In the genomic region with DNA sequence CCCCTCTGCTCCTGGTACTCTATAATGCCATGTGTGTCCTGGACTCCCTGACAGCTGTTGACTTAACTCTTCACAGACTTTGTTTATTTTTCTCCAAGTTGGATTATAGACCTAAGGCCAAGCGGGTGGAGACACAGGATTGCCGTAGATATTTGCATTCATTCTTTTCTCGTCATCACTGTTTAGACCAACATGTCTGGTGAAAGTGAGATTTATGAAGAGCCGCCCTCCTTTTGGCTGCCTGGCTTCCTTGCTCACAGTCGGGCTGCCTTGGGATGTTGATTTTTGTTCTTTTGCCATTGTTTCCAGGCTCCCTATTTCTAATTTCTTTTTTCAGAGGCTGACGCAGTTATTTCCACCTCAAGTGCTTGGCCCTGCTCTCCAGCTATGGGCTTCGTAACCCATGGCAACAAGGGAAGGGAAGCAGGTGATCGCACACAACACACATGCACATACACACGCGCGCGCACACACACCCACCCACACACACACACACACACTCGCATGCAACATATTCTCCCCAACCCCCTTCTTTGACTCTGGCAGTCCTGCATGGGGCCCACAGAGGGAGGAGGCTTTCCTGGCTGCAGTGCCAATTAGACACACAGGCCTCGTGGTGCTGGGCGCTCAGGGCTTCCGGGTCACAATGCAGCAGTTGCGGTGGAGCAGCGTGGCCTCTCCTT, we compare ENCODE assay signal across 16 cellular contexts.
DNase-seq lines count a peak whose midpoint lies in the region; ATAC-seq, FAIRE-seq and TF ChIP-seq lines count a peak whose summit lies in the region.
"Had no signal": no experiment of that assay in that cellular context is flagged by ENCODE, and none has a peak within 500 bp of the region (broad histone marks: within the 10 kb centered on the region; RNA-seq: fewer than 3 reads in every experiment).

No MANE protein-coding gene starts in this region.

- H3K4me3 ChIP-seq in GM23248 (no peak overlapping the region), H1 (ENCODE audit: extremely low read depth in 1 of 4, insufficient read depth in 2 of 4, low read depth in 3 of 4, low read length in 4 of 4) (no peak overlapping the region), trophoblast cell (ENCODE audit: low read depth, low read length) (peak overlapping the region; percentile 47), Caco-2 (ENCODE audit: low read depth, low read length) (no peak overlapping the region), ascending aorta (no peak overlapping the region)
- H3K4me3 ChIP-seq: dorsolateral prefrontal cortex, pancreas had no signal

- H2BK120ac ChIP-seq in H1 (replicated peaks; ENCODE audit: low read depth, low read length), result no peak overlapping the region
- H2BK120ac ChIP-seq in trophoblast cell (ENCODE audit: insufficient read depth, low read length, poor library complexity), result no peak overlapping the region

- peaks cover 12% of the 10 kb centered on the region for H3K27me3 Mint-ChIP-seq in Caco-2 (ENCODE audit: insufficient read depth, unreplicated experiment)

- H2AK5ac ChIP-seq in H1 (ENCODE audit: low read depth, low read length), result no peak overlapping the region
- no peak overlapping the region for H2AK5ac ChIP-seq in trophoblast cell (ENCODE audit: low read length)

- no peaks in the 10 kb centered on the region for H3K36me3 Mint-ChIP-seq in Caco-2 (ENCODE audit: insufficient read depth, unreplicated experiment)
- H3K36me3 Mint-ChIP-seq: stimulated activated naive B cell treated with anti-CD40 and anti-IgM and Interleukin-4, amounts not matched to agents 10 μg/mL and 1 μg/mL and 100 μg/mL, for 72 hours had no signal

- H3K14ac ChIP-seq in H1 (ENCODE audit: insufficient read length), result no peak overlapping the region
- H3K14ac ChIP-seq in trophoblast cell (ENCODE audit: low read length), result no peak overlapping the region

- no TSS peak for BruUV-seq in Caco-2 (replicated peaks; lab: Mats Ljungman, UMichigan)

- H3K4ac ChIP-seq in H1 (replicated peaks; ENCODE audit: insufficient read length, low read depth, low read length) (no peak overlapping the region), trophoblast cell (ENCODE audit: low read depth, low read length) (no peak overlapping the region)

- TF ChIP-seq RAD21 in H1 (IDR thresholded peaks at IDR 0.05 in 1 of 2, conservative IDR thresholded peaks at IDR 0.05 in 1 of 2; ENCODE audit: low read depth in 2 of 2, low read length in 2 of 2), result no peak

- H3K27ac ChIP-seq in GM23248 (peak overlapping the region; percentile 50; the same call in 1 of the 2 replicates), H1 (ENCODE audit: low read depth, low read length) (no peak overlapping the region), trophoblast cell (ENCODE audit: low read depth, low read length) (no peak overlapping the region), ascending aorta (no peak overlapping the region)
- H3K27ac ChIP-seq: dorsolateral prefrontal cortex, pancreas had no signal

- H3K4me1 Mint-ChIP-seq in Caco-2 (ENCODE audit: low read depth, unreplicated experiment), result peaks cover 5% of the 10 kb centered on the region
- H3K4me1 Mint-ChIP-seq: activated naive CD8-positive, alpha-beta T cell treated with anti-CD3 and anti-CD28 coated beads, Interleukin-2, amount 50 U/mL, for 24 hours; stimulated activated naive B cell treated with anti-CD40 and anti-IgM and Interleukin-4, amounts not matched to agents 10 μg/mL and 1 μg/mL and 100 μg/mL, for 72 hours had no signal

- H3K4me2 ChIP-seq in GM23248 (ENCODE audit: unreplicated experiment) (no peak overlapping the region), H1 (ENCODE audit: insufficient read depth in 1 of 2, low read depth in 2 of 2, low read length in 2 of 2) (no peak overlapping the region), trophoblast cell (ENCODE audit: low read length) (no peak overlapping the region)

- H4K91ac ChIP-seq in H1 (replicated peaks; ENCODE audit: insufficient read length, low read length) (no peak overlapping the region), trophoblast cell (ENCODE audit: low read depth, low read length) (no peak overlapping the region)

- H4K20me1 ChIP-seq in GM23248 (ENCODE audit: insufficient read depth) (no peaks in the 10 kb centered on the region), H1 (replicated peaks in 1 of 2; ENCODE audit: control insufficient read depth in 1 of 2, insufficient read depth in 2 of 2, low read length in 2 of 2) (no peaks in the 10 kb centered on the region)

- WGBS in GM23248 (ENCODE audit: low coverage in 1 of 2, low lambda C conversion rate in 2 of 2, missing lambda C conversion rate in 2 of 2), 2 experiments, result 86 to 89% methylated on average over 12 to 18 of the region's 18 CpGs
- 95% methylated on average over 18 of the region's 18 CpGs; no CpG with 5 or more reads in 1 of the 2 experiments for WGBS in H1 (ENCODE audit: extremely low coverage in 1 of 2, insufficient coverage in 1 of 2, insufficient read length in 1 of 2, insufficient replicate concordance in 2 of 2, low coverage in 1 of 2, low lambda C conversion rate in 2 of 2, missing lambda C conversion rate in 1 of 2), 2 experiments
- WGBS in trophoblast cell (ENCODE audit: extremely low coverage, insufficient coverage, insufficient read length), result no CpG with 5 or more reads among the region's 18 CpGs

- H3K4me1 ChIP-seq in GM23248 (ENCODE audit: insufficient read depth) (peaks cover 55% of the 10 kb centered on the region), H1 (replicated peaks in 1 of 4; ENCODE audit: control insufficient read depth in 3 of 4, insufficient read depth in 4 of 4, low read length in 3 of 4) (no peaks in the 10 kb centered on the region; a peak in 1 of 7 replicates), trophoblast cell (ENCODE audit: control insufficient read depth in 1 of 2, insufficient read depth in 2 of 2, low read length in 2 of 2) (no peaks in the 10 kb centered on the region), Caco-2 (no peaks in the 10 kb centered on the region), ascending aorta (no peaks in the 10 kb centered on the region)
- H3K4me1 ChIP-seq: pancreas had no signal

- TF ChIP-seq POLR2A in H1 (IDR thresholded peaks at IDR 0.05; ENCODE audit: control extremely low read depth in 1 of 2, low read depth in 2 of 2, low read length in 2 of 2), result no peak

- H3K79me2 ChIP-seq in GM23248 (ENCODE audit: insufficient read depth) (no peaks in the 10 kb centered on the region), H1 (ENCODE audit: control insufficient read depth in 1 of 2, insufficient read depth in 2 of 2, low read length in 2 of 2) (no peaks in the 10 kb centered on the region), trophoblast cell (ENCODE audit: control insufficient read depth, insufficient read depth, low read length, poor library complexity) (no peaks in the 10 kb centered on the region)

- H3K27ac Mint-ChIP-seq in Caco-2 (ENCODE audit: unreplicated experiment), result no peak overlapping the region
- H3K27ac Mint-ChIP-seq: activated naive CD8-positive, alpha-beta T cell treated with anti-CD3 and anti-CD28 coated beads, Interleukin-2, amount 50 U/mL, for 24 hours; stimulated activated naive B cell treated with anti-CD40 and anti-IgM and Interleukin-4, amounts not matched to agents 10 μg/mL and 1 μg/mL and 100 μg/mL, for 72 hours had no signal

- H3K79me1 ChIP-seq in H1 (ENCODE audit: low read depth, low read length), result no peaks in the 10 kb centered on the region
- no peaks in the 10 kb centered on the region for H3K79me1 ChIP-seq in trophoblast cell (ENCODE audit: low read length)

- H3K23me2 ChIP-seq in H1 (ENCODE audit: low read depth, low read length), result no peaks in the 10 kb centered on the region; the same call in 1 of the 2 replicates

- H4K12ac ChIP-seq in trophoblast cell (ENCODE audit: low read depth, low read length), result no peak overlapping the region

- H3K4me3 Mint-ChIP-seq in Caco-2 (ENCODE audit: unreplicated experiment), result no peak overlapping the region
- H3K4me3 Mint-ChIP-seq: activated naive CD8-positive, alpha-beta T cell treated with anti-CD3 and anti-CD28 coated beads, Interleukin-2, amount 50 U/mL, for 24 hours; stimulated activated naive B cell treated with anti-CD40 and anti-IgM and Interleukin-4, amounts not matched to agents 10 μg/mL and 1 μg/mL and 100 μg/mL, for 72 hours had no signal

- ATAC-seq in HG03342 (IDR thresholded peaks at IDR 0.05; ENCODE audit: unreplicated experiment), result no peak
- ATAC-seq: activated naive CD8-positive, alpha-beta T cell treated with anti-CD3 and anti-CD28 coated beads, Interleukin-2, amount 50 U/mL, for 24 hours; pancreas; stimulated activated naive B cell treated with anti-CD40 and anti-IgM and Interleukin-4, amounts not matched to agents 10 μg/mL and 1 μg/mL and 100 μg/mL, for 72 hours had no signal

- H2BK5ac ChIP-seq in H1 (ENCODE audit: low read depth, low read length) (no peak overlapping the region), trophoblast cell (ENCODE audit: low read depth, low read length, poor library complexity) (no peak overlapping the region)

- peak overlapping the region; percentile 42 for H3K23ac ChIP-seq in H1 (ENCODE audit: insufficient read length)
- H3K23ac ChIP-seq in trophoblast cell (ENCODE audit: low read length), result no peak overlapping the region

- peaks cover 50% of the 10 kb centered on the region for H3F3A ChIP-seq in GM23248 (ENCODE audit: insufficient read depth)

- FAIRE-seq in H1 (lab: Jason Lieb, UNC), result no peak
- FAIRE-seq: HTR-8/SVneo, pancreas had no signal

- CTCF ChIA-PET in H1 (lab: Charles Lee; ENCODE audit: partially characterized antibody), result interaction anchor here (0.6 to 1.5 kb wide), 4 partner anchors 264 to 426 kb away, joined by 3 to 5 read pairs (median 4); no protein-coding TSS in a partner anchor
- CTCF ChIA-PET in Caco-2 (lab: Charles Lee), result no interaction called here

- in situ Hi-C loops in GM23248 (cut with MboI), result no loop called here

- no peak overlapping the region for H3K56ac ChIP-seq in H1 (replicated peaks; ENCODE audit: insufficient read length, low read depth, low read length)

- H2BK12ac ChIP-seq in H1 (ENCODE audit: low read depth, low read length) (no peak overlapping the region), trophoblast cell (ENCODE audit: low read length) (no peak overlapping the region)

- DNase-seq in GM23248, result no peak
- DNase-seq in NCI-H2196 treated with DMSO at 0.1 percent for 48 hours (lab: John Stamatoyannopoulos, UW; ENCODE audit: unreplicated experiment), result peak; percentile 79
- DNase-seq in H1 (ENCODE audit: low read depth in 1 of 2, low spot score in 2 of 2), result no peak
- no peak for DNase-seq in trophoblast cell
- DNase-seq in Caco-2, result no peak
- DNase-seq in ascending aorta (ENCODE audit: low spot score in 2 of 2), result no peak
- no peak for DNase-seq in SIG-M5 (lab: John Stamatoyannopoulos, UW)
- DNase-seq: activated naive CD8-positive, alpha-beta T cell treated with anti-CD3 and anti-CD28 coated beads, Interleukin-2, amount 50 U/mL, for 24 hours; BE2C; dorsolateral prefrontal cortex; GF-D8; NCI-H2081 treated with DMSO at 0.1 percent for 48 hours; pancreas; stimulated activated naive B cell treated with anti-CD40 and anti-IgM and Interleukin-4, amounts not matched to agents 10 μg/mL and 1 μg/mL and 100 μg/mL, for 72 hours had no signal

- H3K27me3 ChIP-seq in GM23248 (replicated peaks; ENCODE audit: insufficient read depth) (no peaks in the 10 kb centered on the region), H1 (replicated peaks in 1 of 4; ENCODE audit: control insufficient read depth in 3 of 4, extremely low read depth in 1 of 4, insufficient read depth in 3 of 4, low read length in 3 of 4) (no peaks in the 10 kb centered on the region), trophoblast cell (ENCODE audit: insufficient read depth, low read length) (no peaks in the 10 kb centered on the region), Caco-2 (replicated peaks; ENCODE audit: control insufficient read depth, insufficient read depth, low read length) (no peaks in the 10 kb centered on the region), ascending aorta (no peaks in the 10 kb centered on the region)
- H3K27me3 ChIP-seq: BE2C, pancreas had no signal

- H3K9me2 ChIP-seq in GM23248 (ENCODE audit: insufficient read depth), result no peaks in the 10 kb centered on the region

- no peak overlapping the region for H4K5ac ChIP-seq in H1 (ENCODE audit: insufficient read length, low read depth, low read length)

- no peaks in the 10 kb centered on the region for H3K9me3 ChIP-seq in GM23248 (ENCODE audit: low read depth)
- H3K9me3 ChIP-seq in H1 (ENCODE audit: insufficient read depth in 2 of 2, low read depth in 1 of 2, low read length in 1 of 2), result no peaks in the 10 kb centered on the region
- H3K9me3 ChIP-seq in trophoblast cell (ENCODE audit: insufficient read depth, low read depth, low read length), result no peaks in the 10 kb centered on the region
- no peaks in the 10 kb centered on the region for H3K9me3 ChIP-seq in Caco-2
- no peaks in the 10 kb centered on the region for H3K9me3 ChIP-seq in ascending aorta
- H3K9me3 ChIP-seq: BE2C, pancreas had no signal

- TF ChIP-seq CTCF in H1 (IDR thresholded peaks at IDR 0.05; ENCODE audit: control extremely low read depth in 1 of 3, insufficient read depth in 1 of 3, low read depth in 1 of 3, low read length in 3 of 3) (no peak), Caco-2 (IDR thresholded peaks at IDR 0.05; ENCODE audit: insufficient read depth in 1 of 2, low read depth in 1 of 2, low read length in 1 of 2, severe bottlenecking in 1 of 2, unreplicated experiment in 1 of 2) (no peak), ascending aorta (IDR thresholded peaks at IDR 0.05) (no peak)

- H3K36me3 ChIP-seq in GM23248 (ENCODE audit: low read depth) (no peaks in the 10 kb centered on the region), H1 (ENCODE audit: control insufficient read depth in 2 of 4, insufficient read depth in 4 of 4, low read length in 3 of 4) (no peaks in the 10 kb centered on the region), trophoblast cell (ENCODE audit: control insufficient read depth in 1 of 2, insufficient read depth in 2 of 2, low read length in 2 of 2) (no peaks in the 10 kb centered on the region), Caco-2 (ENCODE audit: control insufficient read depth, insufficient read depth, low read length) (no peaks in the 10 kb centered on the region), ascending aorta (no peaks in the 10 kb centered on the region)
- H3K36me3 ChIP-seq: BE2C, pancreas had no signal

- POLR2A ChIA-PET in H1 (lab: Charles Lee; ENCODE audit: partially characterized antibody) (no interaction called here), Caco-2 (lab: Charles Lee) (no interaction called here)

- H3K9ac ChIP-seq in GM23248 (no peak overlapping the region), H1 (replicated peaks in 1 of 4; ENCODE audit: extremely low read depth in 1 of 4, low read depth in 3 of 4, low read length in 3 of 4) (no peak overlapping the region), trophoblast cell (ENCODE audit: low read length) (no peak overlapping the region)

- H2BK15ac ChIP-seq in H1 (ENCODE audit: low read length), result no peak overlapping the region

- H3K9me3 Mint-ChIP-seq in Caco-2 (ENCODE audit: unreplicated experiment), result no peaks in the 10 kb centered on the region
- H3K9me3 Mint-ChIP-seq: activated naive CD8-positive, alpha-beta T cell treated with anti-CD3 and anti-CD28 coated beads, Interleukin-2, amount 50 U/mL, for 24 hours; stimulated activated naive B cell treated with anti-CD40 and anti-IgM and Interleukin-4, amounts not matched to agents 10 μg/mL and 1 μg/mL and 100 μg/mL, for 72 hours had no signal

- no peak overlapping the region for H2AFZ ChIP-seq in GM23248
- no peak overlapping the region for H2AFZ ChIP-seq in H1 (ENCODE audit: low read length)
- H2AFZ ChIP-seq in trophoblast cell (ENCODE audit: insufficient read depth, low read length, poor library complexity), result no peak overlapping the region

- H2BK20ac ChIP-seq in H1 (ENCODE audit: low read length), result no peak overlapping the region

- H3K18ac ChIP-seq in H1 (ENCODE audit: extremely low read depth, low read length) (no peak overlapping the region), trophoblast cell (ENCODE audit: low read length) (no peak overlapping the region)

- H4K8ac ChIP-seq in H1 (ENCODE audit: extremely low read depth, insufficient read depth, low read length) (no peak overlapping the region; the same call in 1 of the 2 replicates), trophoblast cell (ENCODE audit: low read depth, low read length) (no peak overlapping the region)

- no peak for TF ChIP-seq EP300 in H1 (IDR thresholded peaks at IDR 0.05; ENCODE audit: borderline replicate concordance in 1 of 2, low read depth in 2 of 2, low read length in 2 of 2)

- intact Hi-C loops in Caco-2 (cut with micrococcal nuclease; ENCODE audit: unreplicated experiment) (no loop called here), ascending aorta (cut with DNase I) (no loop called here)
